Comparison of ENCODE assay signal across 8 cellular contexts in genomic region chr7:129494041-129494440, GRCh38. TPM values are rescaled to one million over a fixed set of nuclear protein-coding genes. Genes with fewer than 3 reads are reported as not detected.
DNase-seq lines count a peak whose midpoint lies in the region; ATAC-seq and TF ChIP-seq lines count a peak whose summit lies in the region.

No MANE protein-coding gene starts in this region.

- intact Hi-C loops in stomach (cut with DNase I; ENCODE audit: low total_unique reads), result no loop called here

- WGBS in stomach, 5 donors, result 41 to 73% (median 65%) methylated on average over 5 of the region's 5 CpGs

- no peak overlapping the region for H3K4me3 Mint-ChIP-seq in effector memory CD8-positive, alpha-beta T cell

- TF ChIP-seq CTCF in AG10803 (conservative IDR thresholded peaks at IDR 0.05; ENCODE audit: low read length) (no peak), stomach (IDR thresholded peaks at IDR 0.05) (no peak)

- DNase-seq in AG10803 (ENCODE audit: low read depth), result peak; percentile 93
- no peak for DNase-seq in effector memory CD8-positive, alpha-beta T cell
- no peak for DNase-seq in SKM-1 (lab: John Stamatoyannopoulos, UW; ENCODE audit: unreplicated experiment)
- DNase-seq in SW 1271 (lab: John Stamatoyannopoulos, UW), result no peak
- no peak for DNase-seq in stomach

- no peaks in the 10 kb centered on the region for H3K9me3 ChIP-seq in stomach

- H3K4me1 ChIP-seq in stomach, result no peaks in the 10 kb centered on the region

- no peaks in the 10 kb centered on the region for H3K9me3 Mint-ChIP-seq in effector memory CD8-positive, alpha-beta T cell

- no peaks in the 10 kb centered on the region for H3K27me3 ChIP-seq in stomach

- ATAC-seq in GM19395 (IDR thresholded peaks at IDR 0.05; ENCODE audit: unreplicated experiment) (peak; percentile 72), HG03520 (IDR thresholded peaks at IDR 0.05; ENCODE audit: unreplicated experiment) (peak; percentile 76), esophagus mucosa (no peak)
- ATAC-seq in effector memory CD8-positive, alpha-beta T cell (replicated peaks), result peak; percentile 65

- H3K27ac ChIP-seq in stomach, result no peak overlapping the region

- no peak for TF ChIP-seq EP300 in stomach (IDR thresholded peaks at IDR 0.05)

- H3K27me3 Mint-ChIP-seq in effector memory CD8-positive, alpha-beta T cell, result peaks cover 0 to 2% of the 10 kb centered on the region in 2 donors

- H3K27ac Mint-ChIP-seq in effector memory CD8-positive, alpha-beta T cell, result no peak overlapping the region

- no peaks in the 10 kb centered on the region for H3K36me3 Mint-ChIP-seq in effector memory CD8-positive, alpha-beta T cell (ENCODE audit: insufficient read depth)

- H3K4me1 Mint-ChIP-seq in effector memory CD8-positive, alpha-beta T cell (ENCODE audit: low read depth in 2 of 2), result peaks cover 7% of the 10 kb centered on the region in 2 donors

- no peaks in the 10 kb centered on the region for H3K36me3 ChIP-seq in stomach

- TF ChIP-seq POLR2A in stomach (IDR thresholded peaks at IDR 0.05), result no peak

- H3K4me3 ChIP-seq in AG10803 (ENCODE audit: low read length), result no peak overlapping the region
- H3K4me3 ChIP-seq in stomach, result no peak overlapping the region

RNA-seq across cellular contexts. Expression of gene SMKR1, which starts 8.3 kb away (rescaled TPM):
- total RNA-seq in esophagus mucosa, result not detected
- not detected for total RNA-seq in stomach
- under 1 TPM in 2 of 3 donors, not detected in 1; 0.70 to 0.76 TPM for polyA plus RNA-seq in stomach

RNA-seq across cellular contexts. Expression of gene STRIP2, which starts 59.8 kb away (rescaled TPM):
- 3.4 TPM for total RNA-seq in esophagus mucosa
- total RNA-seq in stomach, result 1 to 10 TPM in 2 of 5 donors, not detected in 3; 2.0 TPM
- under 1 TPM; 0.56 to 0.98 (median 0.76) TPM for polyA plus RNA-seq in stomach
